Comparison of ENCODE assay signal across 1 cellular context in genomic region chr1:32695098-32695904, GRCh38.
TF ChIP-seq lines count a peak whose summit lies in the region.

No MANE protein-coding gene starts in this region.

TF ChIP-seq in K562, 482 proteins besides CTCF, POLR2A, EP300 and RAD21 (continued from another document):
- no peak for TF ChIP-seq CHAMP1 (IDR thresholded peaks at IDR 0.05)
- TF ChIP-seq COPS2 (conservative IDR thresholded peaks at IDR 0.05) = no peak
- no peak for TF ChIP-seq HDAC6 (IDR thresholded peaks at IDR 0.05; ENCODE audit: low read depth, low read length)
- no peak for TF ChIP-seq BCL6 (CRISPR knock-in tag; IDR thresholded peaks at IDR 0.05)
- 0 out of 4 replicates have a peak, but pooled peaks of 1 of the 2 experiments have one; percentile 23 for TF ChIP-seq NRF1 (conservative IDR thresholded peaks at IDR 0.05 in 1 of 2, IDR thresholded peaks at IDR 0.05 in 1 of 2)
- no peak for TF ChIP-seq CREBBP (IDR thresholded peaks at IDR 0.05; ENCODE audit: low read depth, low read length)
- no peak for TF ChIP-seq CBFA2T2 (conservative IDR thresholded peaks at IDR 0.05)
- no peak for TF ChIP-seq MXI1 (IDR thresholded peaks at IDR 0.05; ENCODE audit: low read depth, low read length)
- peak; percentile 71; the same call in 1 of the 2 replicates for TF ChIP-seq CTBP1 (IDR thresholded peaks at IDR 0.05; ENCODE audit: borderline replicate concordance)
- TF ChIP-seq ZNF449 (CRISPR knock-in tag; IDR thresholded peaks at IDR 0.05) = no peak
- no peak for TF ChIP-seq NR2C1 (IDR thresholded peaks at IDR 0.05)
- TF ChIP-seq NR2C1 (tag; IDR thresholded peaks at IDR 0.05) = no peak
- TF ChIP-seq POLR2B (IDR thresholded peaks at IDR 0.05; ENCODE audit: low read depth, partially characterized antibody) = peak; percentile 23
- TF ChIP-seq NCOA1 (IDR thresholded peaks at IDR 0.05; ENCODE audit: low read depth) = no peak
- no peak for TF ChIP-seq SP2 (IDR thresholded peaks at IDR 0.05; ENCODE audit: extremely low read depth, low read depth, low read length, poor library complexity, severe bottlenecking)
- peak; percentile 27 for TF ChIP-seq KDM5B (IDR thresholded peaks at IDR 0.05; ENCODE audit: insufficient replicate concordance, low read depth, low read length)
- no peak for TF ChIP-seq SUPT5H (IDR thresholded peaks at IDR 0.05)
- TF ChIP-seq SPI1 (IDR thresholded peaks at IDR 0.05; ENCODE audit: borderline replicate concordance, low read depth, low read length) = peak; percentile 72; the same call in 1 of the 2 replicates
- no peak for TF ChIP-seq ASH1L (IDR thresholded peaks at IDR 0.05; ENCODE audit: borderline replicate concordance, low read depth, partially characterized antibody)
- TF ChIP-seq FOXO4 (CRISPR knock-in tag; IDR thresholded peaks at IDR 0.05) = no peak
- TF ChIP-seq TARDBP (IDR thresholded peaks at IDR 0.05) = no peak
- TF ChIP-seq PHTF2 (CRISPR knock-in tag; IDR thresholded peaks at IDR 0.05) = no peak
- TF ChIP-seq ZNF639 (CRISPR knock-in tag; conservative IDR thresholded peaks at IDR 0.05 in 1 of 2, IDR thresholded peaks at IDR 0.05 in 1 of 2) = peak in 1 of 2 experiments; percentile 53; a peak in 2 of 4 replicates
- peak; percentile 67 for TF ChIP-seq PHF20 (IDR thresholded peaks at IDR 0.05; ENCODE audit: partially characterized antibody)
- no peak for TF ChIP-seq E2F6 (IDR thresholded peaks at IDR 0.05; ENCODE audit: borderline replicate concordance in 1 of 2, extremely low read depth in 1 of 2, insufficient read depth in 1 of 2, insufficient read length in 1 of 2, low read depth in 1 of 2, low read length in 1 of 2, poor library complexity in 1 of 2, severe bottlenecking in 1 of 2)
- no peak for TF ChIP-seq SMAD4 (CRISPR knock-in tag; conservative IDR thresholded peaks at IDR 0.05)
- no peak for TF ChIP-seq NKRF (IDR thresholded peaks at IDR 0.05; ENCODE audit: borderline replicate concordance)
- no peak for TF ChIP-seq ZNF121 (CRISPR knock-in tag; conservative IDR thresholded peaks at IDR 0.05)
- TF ChIP-seq HMG20A (CRISPR knock-in tag; conservative IDR thresholded peaks at IDR 0.05) = no peak
- TF ChIP-seq FOXJ2 (tag; IDR thresholded peaks at IDR 0.05) = no peak
- no peak for TF ChIP-seq HSF4 (CRISPR knock-in tag; IDR thresholded peaks at IDR 0.05; ENCODE audit: borderline replicate concordance)
- no peak for TF ChIP-seq HNRNPK (IDR thresholded peaks at IDR 0.05; ENCODE audit: low read depth, low read length, poor library complexity, severe bottlenecking)
- TF ChIP-seq BCLAF1 (IDR thresholded peaks at IDR 0.05; ENCODE audit: borderline replicate concordance in 1 of 2, control insufficient read depth in 1 of 2, low read depth in 2 of 2, low read length in 1 of 2) = no peak
- TF ChIP-seq DMBX1 (CRISPR knock-in tag; IDR thresholded peaks at IDR 0.05; ENCODE audit: borderline replicate concordance) = no peak
- peak; percentile 12; the same call in 1 of the 2 replicates for TF ChIP-seq ETV5 (CRISPR knock-in tag; IDR thresholded peaks at IDR 0.05; ENCODE audit: low read depth)
- no peak for TF ChIP-seq FIP1L1 (IDR thresholded peaks at IDR 0.05; ENCODE audit: low read depth, low read length, poor library complexity, severe bottlenecking)
- TF ChIP-seq HIVEP1 (CRISPR knock-in tag; IDR thresholded peaks at IDR 0.05) = no peak
- TF ChIP-seq MECOM (CRISPR knock-in tag; IDR thresholded peaks at IDR 0.05) = no peak
- TF ChIP-seq ZBTB5 (IDR thresholded peaks at IDR 0.05) = no peak
- no peak for TF ChIP-seq KLF13 (tag; IDR thresholded peaks at IDR 0.05; ENCODE audit: borderline replicate concordance, low read depth)
- TF ChIP-seq ZNF57 (CRISPR knock-in tag; IDR thresholded peaks at IDR 0.05) = no peak
